ENCODE assay signal across 21 cellular contexts in genomic region chr6:148396926-148397325, GRCh38. TPM values are rescaled to one million over a fixed set of nuclear protein-coding genes. Genes with fewer than 3 reads are reported as not detected.
DNase-seq lines count a peak whose midpoint lies in the region; ATAC-seq, FAIRE-seq and TF ChIP-seq lines count a peak whose summit lies in the region.
"Had no signal": no experiment of that assay in that cellular context is flagged by ENCODE, and none has a peak within 500 bp of the region (broad histone marks: within the 10 kb centered on the region; RNA-seq: fewer than 3 reads in every experiment).

No MANE protein-coding gene starts in this region.

- H3K27me3 ChIP-seq in heart right ventricle (no peaks in the 10 kb centered on the region), endothelial cell of umbilical vein (ENCODE audit: control insufficient read depth in 2 of 2, insufficient read depth in 2 of 2, low read length in 2 of 2) (no peaks in the 10 kb centered on the region), psoas muscle (ENCODE audit: insufficient read depth in 3 of 3, low read length in 2 of 3) (no peaks in the 10 kb centered on the region), thyroid gland (no peaks in the 10 kb centered on the region)

- no peak for DNase-seq in heart right ventricle
- no peak for DNase-seq in Right ventricle myocardium inferior (ENCODE audit: missing footprints)
- peak; percentile 85 for DNase-seq in endothelial cell of umbilical vein (ENCODE audit: low read depth, low spot score)
- DNase-seq in psoas muscle, result no peak
- DNase-seq in thyroid gland, result no peak
- no peak for DNase-seq in GM10266 (ENCODE audit: extremely low spot score)
- DNase-seq: AML-193; C1 segment of cervical spinal cord; CD8-positive, alpha-beta T cell; DND-41; NCI-H1694; NCI-H2081 treated with DMSO at 0.1 percent for 48 hours; NCI-H2171 treated with DMSO at 0.1 percent for 48 hours; NCI-H446; NCI-H526 treated with DMSO at 0.1 percent for 48 hours; SHP77 had no signal

- TF ChIP-seq POLR2A in endothelial cell of umbilical vein (IDR thresholded peaks at IDR 0.05; ENCODE audit: low read depth, low read length) (no peak), thyroid gland (IDR thresholded peaks at IDR 0.05) (no peak)

- no peak overlapping the region for H2AFZ ChIP-seq in endothelial cell of umbilical vein (ENCODE audit: low read depth, low read length)

- dilution Hi-C loops in endothelial cell of umbilical vein (cut with MboI; ENCODE audit: extremely low pct_ligation_motif_present, low sequenced_read_pairs), result no loop called here

- H4K20me1 ChIP-seq in endothelial cell of umbilical vein (replicated peaks; ENCODE audit: control insufficient read depth, extremely low read depth, insufficient read depth, low read length), result no peaks in the 10 kb centered on the region

- peak overlapping the region; percentile 76 for H3K9ac ChIP-seq in endothelial cell of umbilical vein (replicated peaks; ENCODE audit: extremely low read depth, insufficient read depth, low read length)

- TF ChIP-seq CTCF in heart right ventricle (IDR thresholded peaks at IDR 0.05) (no peak), endothelial cell of umbilical vein (IDR thresholded peaks at IDR 0.05; ENCODE audit: extremely low read depth in 1 of 2, insufficient read depth in 1 of 2, low read depth in 1 of 2, low read length in 2 of 2) (no peak), psoas muscle (IDR thresholded peaks at IDR 0.05) (no peak), thyroid gland (IDR thresholded peaks at IDR 0.05) (no peak), GM10266 (IDR thresholded peaks at IDR 0.05; ENCODE audit: control insufficient read depth, insufficient read depth, low read depth, missing control alignments) (no peak)

- H3K4me3 ChIP-seq in heart right ventricle (no peak overlapping the region), endothelial cell of umbilical vein (replicated peaks in 1 of 3; ENCODE audit: insufficient read depth in 1 of 3, low read depth in 1 of 3, low read length in 3 of 3) (peak overlapping the region in 1 of 3 experiments; percentile 31), psoas muscle (no peak overlapping the region), thyroid gland (replicated peaks in 1 of 3) (no peak overlapping the region)

- 62 to 68% methylated on average over 8 of the region's 8 CpGs for WGBS in heart right ventricle, 2 donors
- 69 to 78% (median 76%) methylated on average over 8 of the region's 8 CpGs for WGBS in psoas muscle, 3 donors
- 77 to 91% methylated on average over 8 of the region's 8 CpGs for WGBS in thyroid gland, 2 donors

- peaks cover 0 to 12% (median 0%) of the 10 kb centered on the region in 9 donors for H3K36me3 ChIP-seq in heart right ventricle
- peaks cover 2 to 3% of the 10 kb centered on the region in 2 experiments for H3K36me3 ChIP-seq in endothelial cell of umbilical vein (ENCODE audit: control insufficient read depth in 2 of 2, extremely low read depth in 1 of 2, insufficient read depth in 2 of 2, low read length in 2 of 2)
- H3K36me3 ChIP-seq in psoas muscle (ENCODE audit: insufficient read depth in 1 of 2, low read depth in 1 of 2), result peaks cover 0 to 2% of the 10 kb centered on the region in 2 donors
- no peaks in the 10 kb centered on the region for H3K36me3 ChIP-seq in thyroid gland

- H3K79me2 ChIP-seq in endothelial cell of umbilical vein (ENCODE audit: control insufficient read depth, insufficient read depth, low read length), result peaks cover 87% of the 10 kb centered on the region

- intact Hi-C loops in heart right ventricle (cut with DNase I) (loop anchor here in 4 of 10 donors (5.0 to 10.0 kb wide), 2 partner anchors 52 to 65 kb away; partner anchors contain the start of gene SASH1 (in 4 of the 4)), Right ventricle myocardium inferior (cut with DNase I) (loop anchor here (5.0 kb wide), 2 partner anchors 35 to 55 kb away; partner anchors contain the start of gene SASH1), endothelial cell of umbilical vein (cut with micrococcal nuclease) (no loop called here), psoas muscle (cut with DNase I) (loop anchor here in 1 of 2 donors (10.0 kb wide), 1 partner anchor 52 kb away; the partner anchor contains the start of gene SASH1), thyroid gland (cut with DNase I) (no loop called here)

- H3K4me2 ChIP-seq in endothelial cell of umbilical vein (ENCODE audit: insufficient read depth, low read length), result peak overlapping the region; percentile 60

- H3K4me1 ChIP-seq in heart right ventricle (peaks cover 4 to 91% (median 67%) of the 10 kb centered on the region in 9 donors), endothelial cell of umbilical vein (ENCODE audit: control insufficient read depth, extremely low read depth, insufficient read depth, low read length) (peaks cover 41% of the 10 kb centered on the region), psoas muscle (peaks cover 15% of the 10 kb centered on the region), thyroid gland (peaks cover 25 to 62% of the 10 kb centered on the region in 2 donors)

- H3K9me1 ChIP-seq in endothelial cell of umbilical vein (replicated peaks; ENCODE audit: control insufficient read depth, extremely low read depth, insufficient read depth, low read length), result no peaks in the 10 kb centered on the region

- POLR2A ChIA-PET in endothelial cell of umbilical vein (lab: Charles Lee), result no interaction called here

- peak; percentile 94 for FAIRE-seq in endothelial cell of umbilical vein (lab: Jason Lieb, UNC)
- FAIRE-seq: GM12891, H1 had no signal

- CTCF ChIA-PET in endothelial cell of umbilical vein (lab: Charles Lee), result interaction anchor here (0.6 to 1.4 kb wide), 6 partner anchors 10 to 29 kb away, joined by 3 to 4 read pairs (median 4); no protein-coding TSS in a partner anchor

- ATAC-seq in heart right ventricle (peak in 4 of 8 donors; percentile 46 to 52 (median 48)), Right ventricle myocardium inferior (no peak), psoas muscle (no peak), HG02763 (IDR thresholded peaks at IDR 0.05; ENCODE audit: unreplicated experiment) (no peak), HG02981 (IDR thresholded peaks at IDR 0.05; ENCODE audit: unreplicated experiment) (no peak)
- ATAC-seq: CD8-positive, alpha-beta T cell; HCT116 had no signal

- H3K27ac ChIP-seq in heart right ventricle (peak overlapping the region; percentile 34 to 85 (median 51)), endothelial cell of umbilical vein (ENCODE audit: insufficient read depth, low read depth, low read length) (peak overlapping the region; percentile 98), psoas muscle (peak overlapping the region; percentile 17), thyroid gland (peak overlapping the region in 2 of 3 donors; percentile 40 to 79)

- H3K9me3 ChIP-seq in heart right ventricle, result no peaks in the 10 kb centered on the region
- H3K9me3 ChIP-seq in endothelial cell of umbilical vein (replicated peaks; ENCODE audit: control insufficient read depth, insufficient read depth, low read length), result no peaks in the 10 kb centered on the region
- no peaks in the 10 kb centered on the region for H3K9me3 ChIP-seq in psoas muscle
- no peaks in the 10 kb centered on the region for H3K9me3 ChIP-seq in thyroid gland

- BruUV-seq in endothelial cell of umbilical vein (replicated peaks; lab: Mats Ljungman, UMichigan), result no TSS peak

TF ChIP-seq in endothelial cell of umbilical vein, 7 proteins besides CTCF, POLR2A, EP300 and RAD21:
- TF ChIP-seq, protein P1, sequence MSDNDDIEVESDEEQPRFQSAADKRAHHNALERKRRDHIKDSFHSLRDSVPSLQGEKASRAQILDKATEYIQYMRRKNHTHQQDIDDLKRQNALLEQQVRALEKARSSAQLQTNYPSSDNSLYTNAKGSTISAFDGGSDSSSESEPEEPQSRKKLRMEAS (IDR thresholded peaks at IDR 0.05; ENCODE audit: insufficient read depth, insufficient read length), result no peak
- TF ChIP-seq FOS (IDR thresholded peaks at IDR 0.05; ENCODE audit: borderline replicate concordance, insufficient read depth, low read length) (no peak), EZH2 (IDR thresholded peaks at IDR 0.05; ENCODE audit: borderline replicate concordance, low read depth, low read length, severe bottlenecking) (no peak), GATA2 (IDR thresholded peaks at IDR 0.05; ENCODE audit: insufficient read depth, insufficient read length, low read depth, low read length) (no peak), POLR2AphosphoS5 (IDR thresholded peaks at IDR 0.05; ENCODE audit: insufficient read depth, low read depth, low read length) (no peak), MYC (IDR thresholded peaks at IDR 0.05; ENCODE audit: low read depth, low read length) (no peak), JUN (IDR thresholded peaks at IDR 0.05; ENCODE audit: borderline replicate concordance, insufficient read depth, insufficient read length, low read depth) (no peak)

RNA-seq across cellular contexts. Expression of gene SASH1, which starts 54.3 kb away (rescaled TPM):
- total RNA-seq in heart right ventricle (10 to 100 TPM; 19.0 to 47.1 (median 27.1) TPM), Right ventricle myocardium inferior (36.8 TPM), endothelial cell of umbilical vein (97.5 and 103 TPM in 2 replicates), psoas muscle (10 to 100 TPM; 13.0 to 26.1 (median 23.0) TPM), thyroid gland (100 to 1,000 TPM; 154 to 235 (median 190) TPM)
- polyA plus RNA-seq in heart right ventricle (10 to 100 TPM in 1 of 2 donors, 1 to 10 TPM in 1; 6.9 to 19.6 TPM), endothelial cell of umbilical vein (15.6 and 18.5 TPM in 2 replicates), psoas muscle (1 to 10 TPM; 5.0 to 6.1 (median 5.1) TPM)
- 22.2 and 22.6 TPM in 2 replicates for polyA plus RNA-seq in endothelial cell of umbilical vein (2011; cell fraction: cytosol; rRNA removed)
- polyA plus RNA-seq in endothelial cell of umbilical vein (2011; cell fraction: nucleus; rRNA removed), result 55.6 and 63.0 TPM in 2 replicates
- 37.7 and 41.6 TPM in 2 replicates for polyA plus RNA-seq in endothelial cell of umbilical vein (2012)
- 66.8 and 84.9 TPM in 2 replicates for polyA minus RNA-seq in endothelial cell of umbilical vein
- 2.4 TPM for polyA minus RNA-seq in endothelial cell of umbilical vein (2011; cell fraction: cytosol; rRNA and poly(A)+ RNA removed)
- 137 and 139 TPM in 2 replicates for polyA minus RNA-seq in endothelial cell of umbilical vein (2011; cell fraction: nucleus; rRNA and poly(A)+ RNA removed)

Comparison
In these comparisons a context has a peak if more than half of its experiments do, and no peak if none do; other contexts are left out.
1. H3K27ac ChIP-seq: peak in every context shown above with its lines; median percentile 98 in endothelial cell of umbilical vein; 60 in thyroid gland; 51 in heart right ventricle; 17 in psoas muscle.